Comparison of ENCODE assay signal across 25 cellular contexts in the genomic region with DNA sequence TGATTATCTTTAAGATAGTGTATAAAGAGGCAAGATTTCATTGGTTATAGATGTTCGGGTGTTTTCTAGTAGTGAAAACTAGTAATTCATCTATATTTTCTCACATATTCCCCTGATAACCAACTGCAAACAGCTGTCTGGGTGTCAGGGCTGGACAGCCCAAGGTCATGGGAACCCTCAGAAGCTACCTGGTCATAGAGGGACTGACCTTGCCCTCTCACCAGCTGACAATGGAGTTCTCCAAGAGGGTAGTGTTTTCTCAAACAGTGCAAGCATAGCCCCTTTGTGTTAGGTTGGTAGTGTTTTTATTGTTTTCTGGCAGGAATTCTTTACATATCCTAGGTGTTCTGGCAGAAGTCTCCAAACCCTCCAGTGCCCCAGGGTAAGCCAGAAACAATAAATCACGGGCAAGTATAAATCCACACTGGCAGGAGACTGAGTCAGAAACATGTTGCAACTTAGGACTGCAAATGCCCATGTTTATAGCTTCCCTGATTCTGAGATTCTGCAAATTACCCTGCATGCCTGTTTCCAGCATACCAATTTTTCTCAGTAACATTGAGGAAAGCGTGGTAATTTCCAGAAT.
DNase-seq lines count a peak whose midpoint lies in the region; ATAC-seq, FAIRE-seq and TF ChIP-seq lines count a peak whose summit lies in the region.
"Had no signal": no experiment of that assay in that cellular context is flagged by ENCODE, and none has a peak within 500 bp of the region (broad histone marks: within the 10 kb centered on the region; RNA-seq: fewer than 3 reads in every experiment).

No MANE protein-coding gene starts in this region.

- CTCF ChIA-PET in mammary epithelial cell (lab: Charles Lee; ENCODE audit: low non-redundant PET) = no interaction called here
- CTCF ChIA-PET in activated CD4-positive, alpha-beta memory T cell treated with anti-CD3 and anti-CD28 coated beads, Interleukin-2, amount 10 ng/mL, durations not matched to agents 7 days and 5 days (lab: Charles Lee) = no interaction called here

- intact Hi-C loops in mammary epithelial cell (cut with micrococcal nuclease) = no loop called here

- TF ChIP-seq CTCF in mammary epithelial cell (conservative IDR thresholded peaks at IDR 0.05 in 1 of 2, IDR thresholded peaks at IDR 0.05 in 1 of 2; ENCODE audit: extremely low read depth in 1 of 2, insufficient read depth in 1 of 2, low read depth in 1 of 2, low read length in 2 of 2) (no peak), keratinocyte (optimal IDR thresholded peaks at IDR 0.05 in 1 of 3, IDR thresholded peaks at IDR 0.05 in 1 of 3, conservative IDR thresholded peaks at IDR 0.05 in 1 of 3; ENCODE audit: extremely low read depth in 1 of 3, insufficient read depth in 2 of 3, low read length in 3 of 3) (no peak)

- H3K9ac ChIP-seq in mammary epithelial cell (ENCODE audit: insufficient read depth, low read length) = no peak overlapping the region
- no peak overlapping the region for H3K9ac ChIP-seq in keratinocyte (ENCODE audit: control insufficient read depth, extremely low read depth, insufficient read depth, low read length)

- no peak overlapping the region for H2AFZ ChIP-seq in mammary epithelial cell (ENCODE audit: low read depth, low read length)
- no peak overlapping the region for H2AFZ ChIP-seq in keratinocyte (ENCODE audit: control insufficient read depth, low read length)

- no peaks in the 10 kb centered on the region for H3K79me2 ChIP-seq in mammary epithelial cell (ENCODE audit: insufficient read depth, low read length)
- no peaks in the 10 kb centered on the region for H3K79me2 ChIP-seq in keratinocyte (ENCODE audit: control insufficient read depth, insufficient read depth, low read length)

- in situ Hi-C loops in mammary epithelial cell (cut with MboI; ENCODE audit: low sequenced_read_pairs in 2 of 2) = no loop called here

- H3K27ac Mint-ChIP-seq in activated CD4-positive, alpha-beta memory T cell treated with anti-CD3 and anti-CD28 coated beads, Interleukin-2, amount 10 ng/mL, durations not matched to agents 7 days and 5 days = no peak overlapping the region
- H3K27ac Mint-ChIP-seq: activated CD4-positive, alpha-beta T cell treated with anti-CD3 and anti-CD28 coated beads for 36 hours; immature natural killer cell; nephron progenitor cell; stimulated activated naive CD8-positive, alpha-beta T cell treated with anti-CD3 and anti-CD28 coated beads, Interleukin-15, amount 100 ng/mL, for 72 hours had no signal

- H3K9me3 ChIP-seq in mammary epithelial cell (replicated peaks; ENCODE audit: insufficient read depth, low read length) = no peaks in the 10 kb centered on the region
- H3K9me3 ChIP-seq in keratinocyte (ENCODE audit: control insufficient read depth, low read depth, low read length) = no peaks in the 10 kb centered on the region
- H3K9me3 ChIP-seq: A549, ascending aorta had no signal

- H3K36me3 ChIP-seq in mammary epithelial cell (ENCODE audit: insufficient read depth, low read length) (no peaks in the 10 kb centered on the region), keratinocyte (ENCODE audit: control insufficient read depth in 2 of 2, extremely low read depth in 1 of 2, insufficient read depth in 2 of 2, low read length in 2 of 2) (no peaks in the 10 kb centered on the region)
- H3K36me3 ChIP-seq: ascending aorta had no signal

- peak; percentile 56 for DNase-seq in A172 (ENCODE audit: low spot score)
- peak; percentile 4 for DNase-seq in LHCN-M2 (ENCODE audit: low read depth)
- DNase-seq in mammary epithelial cell = peak; percentile 93
- peak; percentile 45 for DNase-seq in keratinocyte (ENCODE audit: low read depth, low spot score)
- no peak for DNase-seq in NCI-H2227 treated with DMSO at 0.1 percent for 48 hours (lab: John Stamatoyannopoulos, UW)
- no peak for DNase-seq in activated CD4-positive, alpha-beta memory T cell treated with anti-CD3 and anti-CD28 coated beads, Interleukin-2, amount 10 ng/mL, durations not matched to agents 7 days and 5 days
- no peak for DNase-seq in left lobe of liver (ENCODE audit: low spot score)
- DNase-seq: activated CD4-positive, alpha-beta T cell treated with anti-CD3 and anti-CD28 coated beads for 36 hours; activated CD8-positive, alpha-beta memory T cell treated with anti-CD3 and anti-CD28 coated beads, Interleukin-2, amount 50 U/mL, for 4 hours; activated gamma-delta T cell treated with Interleukin-2 at 50 U/mL for 16 hours; GOT3; head of caudate nucleus; immature natural killer cell; MM.1S; NCI-H1930; NCI-H526 treated with DMSO at 0.1 percent for 48 hours; nephron progenitor cell; OCI-M1; stimulated activated naive CD8-positive, alpha-beta T cell treated with anti-CD3 and anti-CD28 coated beads, Interleukin-15, amount 100 ng/mL, for 72 hours had no signal

- peak overlapping the region; percentile 50 for H3K4me2 ChIP-seq in mammary epithelial cell (ENCODE audit: insufficient read depth, low read depth, low read length)
- peak overlapping the region; percentile 36 for H3K4me2 ChIP-seq in keratinocyte (ENCODE audit: control insufficient read depth, extremely low read depth, insufficient read depth, low read depth, low read length)
- H3K4me2 ChIP-seq: A549 had no signal

- peaks cover 41% of the 10 kb centered on the region for H3K4me1 ChIP-seq in mammary epithelial cell (ENCODE audit: insufficient read depth, low read length)
- peaks cover 46% of the 10 kb centered on the region for H3K4me1 ChIP-seq in keratinocyte (ENCODE audit: control insufficient read depth, extremely low read depth, insufficient read depth, low read length)
- H3K4me1 ChIP-seq: A549, ascending aorta had no signal

- 38% methylated on average over 3 of the region's 3 CpGs for WGBS in mammary epithelial cell (ENCODE audit: low coverage, missing lambda C conversion rate)

- H3K4me3 ChIP-seq in mammary epithelial cell (replicated peaks in 1 of 3; ENCODE audit: insufficient read depth in 1 of 3, low read depth in 2 of 3, low read length in 3 of 3) = no peak overlapping the region
- H3K4me3 ChIP-seq in keratinocyte (ENCODE audit: control insufficient read depth in 2 of 3, extremely low read depth in 1 of 3, insufficient read depth in 2 of 3, low read depth in 1 of 3, low read length in 3 of 3) = no peak overlapping the region
- H3K4me3 ChIP-seq: A549, ascending aorta had no signal

- dilution Hi-C loops in mammary epithelial cell (cut with HindIII; ENCODE audit: low sequenced_read_pairs) = no loop called here
- dilution Hi-C loops in keratinocyte (cut with MboI; ENCODE audit: extremely low pct_ligation_motif_present, low sequenced_read_pairs) = no loop called here

- H3K27me3 ChIP-seq in mammary epithelial cell (ENCODE audit: insufficient read depth, low read length) (no peaks in the 10 kb centered on the region), keratinocyte (ENCODE audit: control insufficient read depth, extremely low read depth, insufficient read depth, low read length) (no peaks in the 10 kb centered on the region)
- H3K27me3 ChIP-seq: ascending aorta had no signal

- no peaks in the 10 kb centered on the region for H3K4me1 Mint-ChIP-seq in activated CD4-positive, alpha-beta memory T cell treated with anti-CD3 and anti-CD28 coated beads, Interleukin-2, amount 10 ng/mL, durations not matched to agents 7 days and 5 days
- H3K4me1 Mint-ChIP-seq: stimulated activated naive CD8-positive, alpha-beta T cell treated with anti-CD3 and anti-CD28 coated beads, Interleukin-15, amount 100 ng/mL, for 72 hours had no signal

- H3K27me3 Mint-ChIP-seq in activated CD4-positive, alpha-beta memory T cell treated with anti-CD3 and anti-CD28 coated beads, Interleukin-2, amount 10 ng/mL, durations not matched to agents 7 days and 5 days = peaks cover 5% of the 10 kb centered on the region
- H3K27me3 Mint-ChIP-seq: activated CD4-positive, alpha-beta T cell treated with anti-CD3 and anti-CD28 coated beads for 36 hours; stimulated activated naive CD8-positive, alpha-beta T cell treated with anti-CD3 and anti-CD28 coated beads, Interleukin-15, amount 100 ng/mL, for 72 hours had no signal

- no peak for ATAC-seq in left lobe of liver
- ATAC-seq in GM21717 (IDR thresholded peaks at IDR 0.05; ENCODE audit: unreplicated experiment) = no peak
- ATAC-seq: A549; activated CD4-positive, alpha-beta T cell treated with anti-CD3 and anti-CD28 coated beads for 36 hours; stimulated activated naive CD8-positive, alpha-beta T cell treated with anti-CD3 and anti-CD28 coated beads, Interleukin-15, amount 100 ng/mL, for 72 hours had no signal

- H3K27ac ChIP-seq in mammary epithelial cell (ENCODE audit: insufficient read depth, low read depth, low read length) = peak overlapping the region; percentile 9
- no peak overlapping the region for H3K27ac ChIP-seq in keratinocyte (ENCODE audit: control insufficient read depth, insufficient read depth, low read length)
- H3K27ac ChIP-seq: A549, ascending aorta, C4-2B had no signal

- POLR2A ChIA-PET in activated CD4-positive, alpha-beta memory T cell treated with anti-CD3 and anti-CD28 coated beads, Interleukin-2, amount 10 ng/mL, durations not matched to agents 7 days and 5 days (lab: Charles Lee) = no interaction called here

- H3K9me3 Mint-ChIP-seq in activated CD4-positive, alpha-beta memory T cell treated with anti-CD3 and anti-CD28 coated beads, Interleukin-2, amount 10 ng/mL, durations not matched to agents 7 days and 5 days = no peaks in the 10 kb centered on the region
- H3K9me3 Mint-ChIP-seq: nephron progenitor cell had no signal

- peak; percentile 88 for FAIRE-seq in keratinocyte (lab: Jason Lieb, UNC)
- FAIRE-seq: A549, colon, endothelial cell of umbilical vein had no signal

- no peak overlapping the region for H3K4me3 Mint-ChIP-seq in activated CD4-positive, alpha-beta memory T cell treated with anti-CD3 and anti-CD28 coated beads, Interleukin-2, amount 10 ng/mL, durations not matched to agents 7 days and 5 days
- H3K4me3 Mint-ChIP-seq: activated CD4-positive, alpha-beta T cell treated with anti-CD3 and anti-CD28 coated beads for 36 hours; immature natural killer cell; nephron progenitor cell; stimulated activated naive CD8-positive, alpha-beta T cell treated with anti-CD3 and anti-CD28 coated beads, Interleukin-15, amount 100 ng/mL, for 72 hours had no signal

- H3K9me1 ChIP-seq in keratinocyte (ENCODE audit: control insufficient read depth, extremely low read depth, insufficient read depth, low read length) = no peaks in the 10 kb centered on the region

- BruUV-seq in mammary epithelial cell (replicated peaks; lab: Mats Ljungman, UMichigan) = no TSS peak

- H3K36me3 Mint-ChIP-seq in activated CD4-positive, alpha-beta memory T cell treated with anti-CD3 and anti-CD28 coated beads, Interleukin-2, amount 10 ng/mL, durations not matched to agents 7 days and 5 days (ENCODE audit: low read depth) = no peaks in the 10 kb centered on the region

- H4K20me1 ChIP-seq in mammary epithelial cell (ENCODE audit: insufficient read depth, low read length) (no peaks in the 10 kb centered on the region), keratinocyte (ENCODE audit: control insufficient read depth, extremely low read depth, insufficient read depth, low read length) (no peaks in the 10 kb centered on the region)

Comparison
In these comparisons a context has a peak if more than half of its experiments do, and no peak if none do; other contexts are left out.
1. DNase-seq: peak in A172 (single experiment), LHCN-M2 (single experiment), mammary epithelial cell (single experiment) and keratinocyte (single experiment); none in NCI-H2227 treated with DMSO at 0.1 percent for 48 hours (single experiment), activated CD4-positive, alpha-beta memory T cell treated with anti-CD3 and anti-CD28 coated beads, Interleukin-2, amount 10 ng/mL, durations not matched to agents 7 days and 5 days (single experiment) and left lobe of liver (single experiment).